In the genomic region with DNA sequence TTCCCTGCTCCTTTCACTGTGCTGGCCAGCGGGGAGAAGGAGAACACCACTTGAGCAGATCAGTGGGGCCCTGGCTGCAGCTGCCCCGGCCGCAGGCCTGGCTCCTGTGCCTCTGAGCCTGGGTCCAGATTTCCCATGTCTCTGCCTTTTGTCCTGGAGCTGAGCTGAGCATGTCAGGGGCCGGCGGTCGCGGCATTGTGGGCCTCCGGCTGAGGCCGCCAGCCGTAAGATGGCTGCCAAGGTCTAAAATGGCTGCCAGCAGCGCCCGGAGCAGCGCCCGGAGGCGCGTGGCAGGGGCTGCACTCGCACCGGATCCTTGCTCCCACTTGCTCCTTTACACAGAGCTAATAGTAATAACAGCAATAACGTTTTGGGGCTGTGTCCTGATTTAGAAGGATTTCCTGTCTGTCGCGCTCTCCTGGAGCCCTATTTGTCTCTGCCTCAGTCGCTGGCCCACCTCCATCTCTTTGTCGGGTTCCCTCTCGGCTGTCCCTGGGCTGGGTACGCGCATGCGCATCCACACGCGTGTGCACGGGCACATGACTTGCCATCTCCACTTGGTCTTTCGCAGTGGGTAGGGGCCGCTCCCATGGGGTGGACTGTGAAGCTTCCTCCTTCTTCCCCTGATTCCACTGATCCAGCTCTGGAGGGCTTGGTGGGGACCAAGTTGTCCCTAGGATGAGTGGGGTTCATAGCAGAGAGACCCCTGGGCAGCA, we compare ENCODE assay signal across 21 cellular contexts. TPM values are rescaled to one million over a fixed set of nuclear protein-coding genes. Genes with fewer than 3 reads are reported as not detected.
A peak's percentile ranks its signal among the peaks of the same experiment; 100 is the strongest.
DNase-seq lines count a peak whose midpoint lies in the region; ATAC-seq and TF ChIP-seq lines count a peak whose summit lies in the region.
"Had no signal": no experiment of that assay in that cellular context is flagged by ENCODE, and none has a peak within 500 bp of the region (broad histone marks: within the 10 kb centered on the region; RNA-seq: fewer than 3 reads in every experiment).

No MANE protein-coding gene starts in this region.

- 86 to 93% methylated on average over 29 to 32 of the region's 32 CpGs for WGBS in upper lobe of left lung, 2 donors
- 95% methylated on average over 32 of the region's 32 CpGs for WGBS in smooth muscle cell (ENCODE audit: low lambda C conversion rate)

- H3K4me3 ChIP-seq in breast epithelium (peak overlapping the region in 1 of 3 donors; percentile 13), upper lobe of left lung (no peak overlapping the region), smooth muscle cell (no peak overlapping the region)
- H3K4me3 ChIP-seq: adrenal gland, esophagus squamous epithelium, MG63, mucosa of descending colon, ovary had no signal

- H3K27ac ChIP-seq in breast epithelium (peak overlapping the region; percentile 71 to 83), upper lobe of left lung (peak overlapping the region in 3 of 4 donors; percentile 2 to 69 (median 56)), smooth muscle cell (ENCODE audit: low read depth) (no peak overlapping the region)
- H3K27ac ChIP-seq: adrenal gland had no signal

- H3K9me3 ChIP-seq in breast epithelium (no peaks in the 10 kb centered on the region), upper lobe of left lung (no peaks in the 10 kb centered on the region), smooth muscle cell (replicated peaks; ENCODE audit: low read depth) (no peaks in the 10 kb centered on the region)
- H3K9me3 ChIP-seq: adrenal gland, esophagus squamous epithelium, MG63, mucosa of descending colon, ovary had no signal

- H4K20me1 ChIP-seq in smooth muscle cell (ENCODE audit: low read depth), result no peaks in the 10 kb centered on the region

- TF ChIP-seq POLR2A in breast epithelium (IDR thresholded peaks at IDR 0.05), result no peak
- no peak for TF ChIP-seq POLR2A in upper lobe of left lung (IDR thresholded peaks at IDR 0.05)

- BruUV-seq in MCF 10A (replicated peaks; lab: Mats Ljungman, UMichigan), result no TSS peak

- H2AFZ ChIP-seq in smooth muscle cell (ENCODE audit: low read depth), result no peak overlapping the region

- no peak overlapping the region for H3K4me2 ChIP-seq in smooth muscle cell

- no peak for TF ChIP-seq CTCF in breast epithelium (IDR thresholded peaks at IDR 0.05)
- TF ChIP-seq CTCF in MCF 10A (IDR thresholded peaks at IDR 0.05; ENCODE audit: unreplicated experiment), result no peak
- TF ChIP-seq CTCF in endothelial cell (IDR thresholded peaks at IDR 0.05; ENCODE audit: unreplicated experiment), result no peak
- peak in 1 of 6 experiments; percentile 4 for TF ChIP-seq CTCF in upper lobe of left lung (IDR thresholded peaks at IDR 0.05)
- no peak for TF ChIP-seq CTCF in smooth muscle cell (IDR thresholded peaks at IDR 0.05; ENCODE audit: borderline replicate concordance, insufficient read depth, poor library complexity, severe bottlenecking)

- intact Hi-C loops in breast epithelium (cut with DNase I; ENCODE audit: low total_unique reads) (no loop called here), MCF 10A (cut with micrococcal nuclease) (no loop called here)

- H3K36me3 Mint-ChIP-seq in MCF 10A (ENCODE audit: insufficient read depth, unreplicated experiment) (peaks cover 15% of the 10 kb centered on the region), endothelial cell (ENCODE audit: low read depth, unreplicated experiment) (peaks cover 8% of the 10 kb centered on the region)

- H3K4me3 Mint-ChIP-seq in MCF 10A (ENCODE audit: unreplicated experiment) (no peak overlapping the region), endothelial cell (ENCODE audit: unreplicated experiment) (peak overlapping the region; percentile 37)
- H3K4me3 Mint-ChIP-seq: dendritic cell treated with granulocyte-macrophage colony-stimulating factor and Interleukin-4, amounts not matched to agents 40 ng/mL and 50 ng/mL, for 4 days; stimulated activated naive CD8-positive, alpha-beta T cell treated with anti-CD3 and anti-CD28 coated beads, Interleukin-15, amount 100 ng/mL, for 72 hours had no signal

- peaks cover 3 to 35% of the 10 kb centered on the region in 2 donors for H3K4me1 ChIP-seq in breast epithelium
- peaks cover 18 to 42% (median 35%) of the 10 kb centered on the region in 4 donors for H3K4me1 ChIP-seq in upper lobe of left lung
- H3K4me1 ChIP-seq in smooth muscle cell (ENCODE audit: low read depth), result no peaks in the 10 kb centered on the region
- H3K4me1 ChIP-seq: adrenal gland had no signal

- no peaks in the 10 kb centered on the region for H3K36me3 ChIP-seq in breast epithelium
- H3K36me3 ChIP-seq in upper lobe of left lung, result peaks cover 0 to 22% (median 11%) of the 10 kb centered on the region in 4 donors
- H3K36me3 ChIP-seq in smooth muscle cell (ENCODE audit: low read depth), result no peaks in the 10 kb centered on the region
- H3K36me3 ChIP-seq: ovary had no signal

- no peak for ATAC-seq in upper lobe of left lung (ENCODE audit: low FRiP score in 2 of 2)
- no peak for ATAC-seq in GM18511 (IDR thresholded peaks at IDR 0.05; ENCODE audit: unreplicated experiment)
- ATAC-seq: mucosa of descending colon; SK-N-SH treated with all-trans-retinoic acid at 6 μM for 48 hours; stimulated activated naive CD8-positive, alpha-beta T cell treated with anti-CD3 and anti-CD28 coated beads, Interleukin-15, amount 100 ng/mL, for 72 hours had no signal

- no peak overlapping the region for H3K27ac Mint-ChIP-seq in MCF 10A (ENCODE audit: low read depth, unreplicated experiment)
- no peak overlapping the region for H3K27ac Mint-ChIP-seq in endothelial cell (ENCODE audit: unreplicated experiment)
- H3K27ac Mint-ChIP-seq: dendritic cell treated with granulocyte-macrophage colony-stimulating factor and Interleukin-4, amounts not matched to agents 40 ng/mL and 50 ng/mL, for 4 days; stimulated activated naive CD8-positive, alpha-beta T cell treated with anti-CD3 and anti-CD28 coated beads, Interleukin-15, amount 100 ng/mL, for 72 hours had no signal

- no peak for TF ChIP-seq EP300 in upper lobe of left lung (IDR thresholded peaks at IDR 0.05)

- no peaks in the 10 kb centered on the region for H3K27me3 Mint-ChIP-seq in MCF 10A (ENCODE audit: insufficient read depth, unreplicated experiment)
- H3K27me3 Mint-ChIP-seq in endothelial cell (ENCODE audit: unreplicated experiment), result peaks cover 10% of the 10 kb centered on the region
- H3K27me3 Mint-ChIP-seq: stimulated activated naive CD8-positive, alpha-beta T cell treated with anti-CD3 and anti-CD28 coated beads, Interleukin-15, amount 100 ng/mL, for 72 hours had no signal

- CTCF ChIA-PET in MCF 10A (lab: Yijun Ruan, JAX), result interaction anchor here (0.7 to 3.5 kb wide), 5 partner anchors 10 to 105 kb away, joined by 3 to 33 read pairs (median 3); no protein-coding TSS in a partner anchor

- POLR2A ChIA-PET in MCF 10A (lab: Yijun Ruan, JAX), result no interaction called here

- H3K27me3 ChIP-seq in breast epithelium (no peaks in the 10 kb centered on the region), upper lobe of left lung (no peaks in the 10 kb centered on the region), smooth muscle cell (ENCODE audit: low read depth) (no peaks in the 10 kb centered on the region)
- H3K27me3 ChIP-seq: adrenal gland, esophagus squamous epithelium, MG63, ovary had no signal

- H3K4me1 Mint-ChIP-seq in MCF 10A (ENCODE audit: insufficient read depth, unreplicated experiment) (no peaks in the 10 kb centered on the region), endothelial cell (ENCODE audit: unreplicated experiment) (peaks cover 41% of the 10 kb centered on the region)
- H3K4me1 Mint-ChIP-seq: stimulated activated naive CD8-positive, alpha-beta T cell treated with anti-CD3 and anti-CD28 coated beads, Interleukin-15, amount 100 ng/mL, for 72 hours had no signal

- H3K9ac ChIP-seq in smooth muscle cell (ENCODE audit: low read depth), result no peak overlapping the region

- no peaks in the 10 kb centered on the region for H3K9me3 Mint-ChIP-seq in MCF 10A (ENCODE audit: unreplicated experiment)
- no peaks in the 10 kb centered on the region for H3K9me3 Mint-ChIP-seq in endothelial cell (ENCODE audit: unreplicated experiment)
- H3K9me3 Mint-ChIP-seq: dendritic cell treated with granulocyte-macrophage colony-stimulating factor and Interleukin-4, amounts not matched to agents 40 ng/mL and 50 ng/mL, for 4 days; stimulated activated naive CD8-positive, alpha-beta T cell treated with anti-CD3 and anti-CD28 coated beads, Interleukin-15, amount 100 ng/mL, for 72 hours had no signal

- no peaks in the 10 kb centered on the region for H3K79me2 ChIP-seq in smooth muscle cell (ENCODE audit: low read depth)

- H3F3A ChIP-seq in smooth muscle cell (ENCODE audit: low read depth), result no peaks in the 10 kb centered on the region

- no peak for DNase-seq in breast epithelium (ENCODE audit: low spot score in 2 of 2)
- DNase-seq in MCF 10A (ENCODE audit: unreplicated experiment), result no peak
- no peak for DNase-seq in endothelial cell (ENCODE audit: low spot score)
- DNase-seq in pons (ENCODE audit: low spot score), result peak; percentile 28
- DNase-seq in upper lobe of left lung, result no peak
- DNase-seq in SKM-1 treated with dmso at 0.1 percent for 144 hours (lab: John Stamatoyannopoulos, UW; ENCODE audit: unreplicated experiment), result no peak
- no peak for DNase-seq in smooth muscle cell (lab: John Stamatoyannopoulos, UW; ENCODE audit: unreplicated experiment)
- DNase-seq: 8988T; adrenal gland; DMS79; esophagus squamous epithelium; MG63; mucosa of descending colon; NCI-H187; NCI-H510A treated with DMSO at 0.1 percent for 48 hours; ovary; stimulated activated CD4-positive, alpha-beta T cell treated with anti-CD3 and anti-CD28 coated beads, Interleukin-15, amount 100 ng/mL, for 24 hours; stimulated activated naive CD8-positive, alpha-beta T cell treated with anti-CD3 and anti-CD28 coated beads, Interleukin-15, amount 100 ng/mL, for 72 hours had no signal

RNA-seq across cellular contexts. Expression of a gene that starts 32.1 kb away (rescaled TPM):
- total RNA-seq in breast epithelium (10 to 100 TPM in 1 of 3 donors, 1 to 10 TPM in 2; 7.0 to 21.0 (median 9.2) TPM), MCF 10A (2022) (not detected in 2 replicates), endothelial cell (ENCODE audit: unreplicated experiment) (68.6 TPM), upper lobe of left lung (10 to 100 TPM; 22.6 to 55.5 (median 31.4) TPM), smooth muscle cell (2.2 and 2.8 TPM in 2 replicates)
- 2.1 and 3.2 TPM in 2 replicates for polyA plus RNA-seq in smooth muscle cell

RNA-seq across cellular contexts. Expression of a gene that starts 46.0 kb away (rescaled TPM):
- total RNA-seq in breast epithelium (10 to 100 TPM; 29.7 to 37.4 (median 31.7) TPM), MCF 10A (2022) (47.5 and 63.2 TPM in 2 replicates), endothelial cell (ENCODE audit: unreplicated experiment) (54.2 TPM), upper lobe of left lung (10 to 100 TPM; 27.2 to 92.2 (median 33.1) TPM), smooth muscle cell (19.1 and 21.9 TPM in 2 replicates)
- 37.4 and 44.3 TPM in 2 replicates for polyA plus RNA-seq in smooth muscle cell

RNA-seq across cellular contexts. Expression of a gene that starts 47.5 kb away (rescaled TPM):
- total RNA-seq in breast epithelium (10 to 100 TPM in 2 of 3 donors, 1 to 10 TPM in 1; 8.5 to 20.5 (median 19.7) TPM), MCF 10A (2022) (55.9 and 67.3 TPM in 2 replicates), endothelial cell (ENCODE audit: unreplicated experiment) (112 TPM), upper lobe of left lung (10 to 100 TPM; 22.0 to 96.1 (median 55.7) TPM), smooth muscle cell (34.1 and 44.6 TPM in 2 replicates)
- 9.9 and 12.8 TPM in 2 replicates for polyA plus RNA-seq in smooth muscle cell
